16 cellular contexts compared by ENCODE assay signal in the genomic region with DNA sequence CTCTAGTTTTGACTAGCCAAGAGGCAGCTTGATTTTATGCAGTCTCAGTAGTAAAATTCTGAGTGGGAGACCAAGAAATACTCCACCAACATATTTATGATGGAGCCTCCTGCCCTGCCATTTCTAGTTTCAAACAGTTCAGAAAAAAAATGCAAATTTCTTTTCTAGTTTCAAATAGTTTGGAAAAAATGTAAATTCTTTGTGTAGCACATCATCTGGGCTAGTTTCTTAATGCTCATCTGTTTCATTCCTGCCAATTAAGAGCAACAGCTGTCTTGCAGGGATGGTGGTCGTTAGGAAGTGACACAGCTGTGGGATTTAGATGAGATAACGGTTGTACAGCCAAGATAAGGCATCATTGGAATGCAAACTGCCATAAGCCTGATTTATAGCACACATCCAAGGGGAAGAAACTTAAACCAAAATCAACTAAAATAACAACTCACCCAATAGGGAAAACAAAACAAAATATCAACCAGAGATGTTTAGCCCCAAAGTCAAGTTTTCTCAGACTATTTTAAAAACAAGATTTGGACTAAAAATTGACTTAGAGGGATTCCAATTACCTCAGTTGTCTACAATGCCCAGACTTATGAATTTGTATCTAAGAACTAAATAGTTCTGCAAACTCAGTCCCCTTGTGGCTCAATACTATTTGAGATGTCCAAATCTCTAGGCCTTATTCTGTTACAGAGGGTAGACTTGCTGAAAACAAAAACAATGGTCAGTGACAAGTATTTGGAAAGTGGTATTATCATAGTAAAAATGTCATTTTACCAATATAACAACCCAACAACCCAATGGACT.
DNase-seq lines count a peak whose midpoint lies in the region; ATAC-seq and TF ChIP-seq lines count a peak whose summit lies in the region.
"Had no signal": no experiment of that assay in that cellular context is flagged by ENCODE, and none has a peak within 500 bp of the region (broad histone marks: within the 10 kb centered on the region; RNA-seq: fewer than 3 reads in every experiment).

No MANE protein-coding gene starts in this region.

- H3K4me3 Mint-ChIP-seq in HFFc6 = peak overlapping the region; percentile 6
- no peak overlapping the region for H3K4me3 Mint-ChIP-seq in activated CD8-positive, alpha-beta memory T cell treated with anti-CD3 and anti-CD28 coated beads, Interleukin-2, amount 10 ng/mL, durations not matched to agents 7 days and 5 days
- H3K4me3 Mint-ChIP-seq: CD4-positive, CD25-positive, alpha-beta regulatory T cell; effector memory CD8-positive, alpha-beta T cell; stimulated activated effector memory CD8-positive, alpha-beta T cell treated with anti-CD3 and anti-CD28 coated beads, Interleukin-12 subunit alpha, Interleukin-12 subunit beta, amount 100 ng/mL, for 72 hours had no signal

- ATAC-seq in activated CD8-positive, alpha-beta memory T cell treated with anti-CD3 and anti-CD28 coated beads, Interleukin-2, amount 10 ng/mL, durations not matched to agents 7 days and 5 days = no peak
- ATAC-seq: effector memory CD8-positive, alpha-beta T cell; stimulated activated effector memory CD8-positive, alpha-beta T cell treated with anti-CD3 and anti-CD28 coated beads, Interleukin-12 subunit alpha, Interleukin-12 subunit beta, amount 100 ng/mL, for 72 hours had no signal

- no peaks in the 10 kb centered on the region for H3K36me3 Mint-ChIP-seq in HFFc6 (ENCODE audit: low read depth)
- peaks cover 1% of the 10 kb centered on the region for H3K36me3 Mint-ChIP-seq in activated CD8-positive, alpha-beta memory T cell treated with anti-CD3 and anti-CD28 coated beads, Interleukin-2, amount 10 ng/mL, durations not matched to agents 7 days and 5 days
- H3K36me3 Mint-ChIP-seq: CD4-positive, CD25-positive, alpha-beta regulatory T cell; stimulated activated effector memory CD8-positive, alpha-beta T cell treated with anti-CD3 and anti-CD28 coated beads, Interleukin-12 subunit alpha, Interleukin-12 subunit beta, amount 100 ng/mL, for 72 hours had no signal

- H3K9me3 ChIP-seq in adipocyte (ENCODE audit: control insufficient read depth, low read length) (no peaks in the 10 kb centered on the region), mesodermal cell (ENCODE audit: control insufficient read depth, low read length) (no peaks in the 10 kb centered on the region)
- H3K9me3 ChIP-seq: MG63 had no signal

- no peak for TF ChIP-seq CTCF in HFFc6 (IDR thresholded peaks at IDR 0.05)

- peak overlapping the region; percentile 50 for H3K27ac ChIP-seq in mesodermal cell (ENCODE audit: low read depth, low read length, severe bottlenecking)

- H3K27ac Mint-ChIP-seq in HFFc6 = peak overlapping the region; percentile 55
- no peak overlapping the region for H3K27ac Mint-ChIP-seq in activated CD8-positive, alpha-beta memory T cell treated with anti-CD3 and anti-CD28 coated beads, Interleukin-2, amount 10 ng/mL, durations not matched to agents 7 days and 5 days
- H3K27ac Mint-ChIP-seq: CD4-positive, CD25-positive, alpha-beta regulatory T cell; effector memory CD8-positive, alpha-beta T cell; progenitor cell of endocrine pancreas; stimulated activated effector memory CD8-positive, alpha-beta T cell treated with anti-CD3 and anti-CD28 coated beads, Interleukin-12 subunit alpha, Interleukin-12 subunit beta, amount 100 ng/mL, for 72 hours had no signal

- H3K9me3 Mint-ChIP-seq in HFFc6 = no peaks in the 10 kb centered on the region
- H3K9me3 Mint-ChIP-seq in activated CD8-positive, alpha-beta memory T cell treated with anti-CD3 and anti-CD28 coated beads, Interleukin-2, amount 10 ng/mL, durations not matched to agents 7 days and 5 days (ENCODE audit: low read depth) = no peaks in the 10 kb centered on the region
- H3K9me3 Mint-ChIP-seq: effector memory CD8-positive, alpha-beta T cell; stimulated activated effector memory CD8-positive, alpha-beta T cell treated with anti-CD3 and anti-CD28 coated beads, Interleukin-12 subunit alpha, Interleukin-12 subunit beta, amount 100 ng/mL, for 72 hours had no signal

- CTCF ChIA-PET in activated CD8-positive, alpha-beta memory T cell treated with anti-CD3 and anti-CD28 coated beads, Interleukin-2, amount 10 ng/mL, durations not matched to agents 7 days and 5 days (lab: Charles Lee) = interaction anchor here (1.0 kb wide), 1 partner anchor 144 kb away, joined by 4 read pairs; no protein-coding TSS in a partner anchor

- H3K36me3 ChIP-seq in adipocyte (ENCODE audit: control insufficient read depth, insufficient read depth, low read length, severe bottlenecking) (no peaks in the 10 kb centered on the region), mesodermal cell (ENCODE audit: control insufficient read depth, insufficient read depth, low read length) (no peaks in the 10 kb centered on the region)
- H3K36me3 ChIP-seq: MG63 had no signal

- H3K4me3 ChIP-seq in adipocyte (ENCODE audit: low read length) = no peak overlapping the region
- H3K4me3 ChIP-seq in mesodermal cell (ENCODE audit: extremely low read depth, insufficient read depth, low read length, poor library complexity, severe bottlenecking) = no peak overlapping the region
- H3K4me3 ChIP-seq: MG63 had no signal

- no CpG with 5 or more reads among the region's 2 CpGs for WGBS in mesodermal cell (ENCODE audit: insufficient coverage in 2 of 2), 2 experiments

- H3K27me3 ChIP-seq in adipocyte (replicated peaks; ENCODE audit: control insufficient read depth, insufficient read depth, low read length) = no peaks in the 10 kb centered on the region
- H3K27me3 ChIP-seq: MG63 had no signal

- peak; percentile 93 for DNase-seq in EH (ENCODE audit: low read depth)
- DNase-seq in HFFc6 = peak; percentile 57
- peak; percentile 64 for DNase-seq in adipocyte (ENCODE audit: low read depth)
- no peak for DNase-seq in NCI-H1436 treated with DMSO at 0.1 percent for 48 hours (lab: John Stamatoyannopoulos, UW)
- no peak for DNase-seq in posterior vena cava (ENCODE audit: low spot score)
- DNase-seq in activated CD4-positive, alpha-beta T cell treated with anti-CD3 and anti-CD28 coated beads for 4 hours = no peak
- DNase-seq in activated CD8-positive, alpha-beta memory T cell treated with anti-CD3 and anti-CD28 coated beads, Interleukin-2, amount 10 ng/mL, durations not matched to agents 7 days and 5 days = no peak
- DNase-seq: activated T-cell treated with anti-CD3 and anti-CD28 coated beads for 4 hours; CD4-positive, CD25-positive, alpha-beta regulatory T cell; effector memory CD8-positive, alpha-beta T cell; hypothalamus; MG63; stimulated activated CD4-positive, alpha-beta T cell treated with anti-CD3 and anti-CD28 coated beads, Interleukin-2, amount 100 ng/mL, for 24 hours had no signal

- H3K9ac ChIP-seq in adipocyte (ENCODE audit: low read length) = peak overlapping the region; percentile 51

- intact Hi-C loops in posterior vena cava (cut with DNase I) = no loop called here

- H3K4me1 ChIP-seq in adipocyte (ENCODE audit: control insufficient read depth, insufficient read depth, low read length) (peaks cover 12% of the 10 kb centered on the region), mesodermal cell (ENCODE audit: control insufficient read depth, insufficient read depth, low read length, poor library complexity, severe bottlenecking) (peaks cover 13% of the 10 kb centered on the region)

- H3K4me1 Mint-ChIP-seq in HFFc6 (ENCODE audit: low read depth) = peaks cover 51% of the 10 kb centered on the region
- H3K4me1 Mint-ChIP-seq in activated CD8-positive, alpha-beta memory T cell treated with anti-CD3 and anti-CD28 coated beads, Interleukin-2, amount 10 ng/mL, durations not matched to agents 7 days and 5 days = no peaks in the 10 kb centered on the region
- H3K4me1 Mint-ChIP-seq: stimulated activated effector memory CD8-positive, alpha-beta T cell treated with anti-CD3 and anti-CD28 coated beads, Interleukin-12 subunit alpha, Interleukin-12 subunit beta, amount 100 ng/mL, for 72 hours had no signal

- H3K27me3 Mint-ChIP-seq in HFFc6 (ENCODE audit: insufficient read depth) = no peaks in the 10 kb centered on the region
- no peaks in the 10 kb centered on the region for H3K27me3 Mint-ChIP-seq in activated CD8-positive, alpha-beta memory T cell treated with anti-CD3 and anti-CD28 coated beads, Interleukin-2, amount 10 ng/mL, durations not matched to agents 7 days and 5 days
- H3K27me3 Mint-ChIP-seq: CD4-positive, CD25-positive, alpha-beta regulatory T cell; effector memory CD8-positive, alpha-beta T cell; progenitor cell of endocrine pancreas had no signal

Comparison
In these comparisons a context has a peak if more than half of its experiments do, and no peak if none do; other contexts are left out.
1. DNase-seq: peak in EH (single experiment), HFFc6 (single experiment) and adipocyte (single experiment); none in NCI-H1436 treated with DMSO at 0.1 percent for 48 hours (single experiment), posterior vena cava (single experiment), activated CD4-positive, alpha-beta T cell treated with anti-CD3 and anti-CD28 coated beads for 4 hours (0 of 2) and activated CD8-positive, alpha-beta memory T cell treated with anti-CD3 and anti-CD28 coated beads, Interleukin-2, amount 10 ng/mL, durations not matched to agents 7 days and 5 days (single experiment).